30 cellular contexts compared by ENCODE assay signal in genomic region chr7:13827716-13828115, GRCh38.
"Had no signal": no experiment of that assay in that cellular context is flagged by ENCODE, and none has a peak within 500 bp of the region (broad histone marks: within the 10 kb centered on the region; RNA-seq: fewer than 3 reads in every experiment).

No MANE protein-coding gene starts in this region.

- H3K36me3 Mint-ChIP-seq: activated naive CD4-positive, alpha-beta T cell treated with anti-CD3 and anti-CD28 coated beads, Interleukin-2, amount 10 ng/mL, durations not matched to agents 7 days and 5 days; activated naive CD8-positive, alpha-beta T cell treated with anti-CD3 and anti-CD28 coated beads, Interleukin-2, amount 10 ng/mL, durations not matched to agents 7 days and 5 days; memory B cell; naive thymus-derived CD8-positive, alpha-beta T cell; stimulated activated memory B cell treated with anti-CD40 and anti-IgM and Interleukin-4, amounts not matched to agents 10 μg/mL and 1 μg/mL and 100 μg/mL, for 72 hours had no signal

- H3K9me3 Mint-ChIP-seq: endodermal cell; memory B cell; stimulated activated memory B cell treated with anti-CD40 and anti-IgM and Interleukin-4, amounts not matched to agents 10 μg/mL and 1 μg/mL and 100 μg/mL, for 72 hours had no signal

- H3K9ac ChIP-seq: parathyroid adenoma had no signal

- H3K79me2 ChIP-seq: parathyroid adenoma had no signal

- H3K36me3 ChIP-seq: esophagus muscularis mucosa, sigmoid colon, stomach, thyroid gland, upper lobe of left lung, WERI-Rb-1 had no signal

- H3K4me3 Mint-ChIP-seq: activated naive CD4-positive, alpha-beta T cell treated with anti-CD3 and anti-CD28 coated beads, Interleukin-2, amount 10 ng/mL, durations not matched to agents 7 days and 5 days; activated naive CD8-positive, alpha-beta T cell treated with anti-CD3 and anti-CD28 coated beads, Interleukin-2, amount 10 ng/mL, durations not matched to agents 7 days and 5 days; activated T-helper 1 cell treated with anti-CD3 and anti-CD28 coated beads, Interleukin-12 subunit alpha, Interleukin-12 subunit beta, Interleukin-2, Interleukin-4 antibody, amounts not matched to agents 30 ng/mL and 10 ng/mL and 1 ng/mL, durations not matched to agents 14 hours and 24 hours and 36 hours; endodermal cell; memory B cell; naive thymus-derived CD8-positive, alpha-beta T cell; neural crest cell; stimulated activated memory B cell treated with anti-CD40 and anti-IgM and Interleukin-4, amounts not matched to agents 10 μg/mL and 1 μg/mL and 100 μg/mL, for 72 hours had no signal

- H3K4me1 ChIP-seq: parathyroid adenoma, psoas muscle, sigmoid colon, stomach, thyroid gland, upper lobe of left lung had no signal

- H3K4me3 ChIP-seq: esophagus muscularis mucosa, psoas muscle, sigmoid colon, stomach, thyroid gland, upper lobe of left lung had no signal

- H2AFZ ChIP-seq: parathyroid adenoma had no signal

- H3K9me3 ChIP-seq: esophagus muscularis mucosa, psoas muscle, sigmoid colon, stomach, thyroid gland, upper lobe of left lung had no signal

- H3K27me3 ChIP-seq: esophagus muscularis mucosa, sigmoid colon, stomach, thyroid gland, upper lobe of left lung had no signal

- H3K27ac Mint-ChIP-seq: activated naive CD4-positive, alpha-beta T cell treated with anti-CD3 and anti-CD28 coated beads, Interleukin-2, amount 10 ng/mL, durations not matched to agents 7 days and 5 days; activated naive CD8-positive, alpha-beta T cell treated with anti-CD3 and anti-CD28 coated beads, Interleukin-2, amount 10 ng/mL, durations not matched to agents 7 days and 5 days; activated T-helper 1 cell treated with anti-CD3 and anti-CD28 coated beads, Interleukin-12 subunit alpha, Interleukin-12 subunit beta, Interleukin-2, Interleukin-4 antibody, amounts not matched to agents 30 ng/mL and 10 ng/mL and 1 ng/mL, durations not matched to agents 14 hours and 24 hours and 36 hours; endodermal cell; memory B cell; naive thymus-derived CD8-positive, alpha-beta T cell; stimulated activated memory B cell treated with anti-CD40 and anti-IgM and Interleukin-4, amounts not matched to agents 10 μg/mL and 1 μg/mL and 100 μg/mL, for 72 hours had no signal

- DNase-seq: activated CD4-positive, alpha-beta T cell treated with anti-CD3 and anti-CD28 coated beads for 48 hours; activated CD4-positive, alpha-beta T cell treated with anti-CD3 and anti-CD28 coated beads, Interleukin-2, amount 50 U/mL, for 48 hours; activated CD8-positive, alpha-beta memory T cell treated with anti-CD3 and anti-CD28 coated beads, Interleukin-2, amount 50 U/mL, for 4 hours; activated gamma-delta T cell; activated naive CD4-positive, alpha-beta T cell treated with anti-CD3 and anti-CD28 coated beads, Interleukin-2, amount 10 ng/mL, durations not matched to agents 7 days and 5 days; activated naive CD8-positive, alpha-beta T cell treated with anti-CD3 and anti-CD28 coated beads, Interleukin-2, amount 10 ng/mL, durations not matched to agents 7 days and 5 days; activated T-cell treated with anti-CD3 and anti-CD28 coated beads, Interleukin-2, amount 50 U/mL, for 1 hour; amniotic stem cell; caudate nucleus; endodermal cell; head of caudate nucleus; hippocampal formation; naive thymus-derived CD8-positive, alpha-beta T cell; nucleus accumbens; psoas muscle; sigmoid colon; small intestine; stimulated activated CD4-positive, alpha-beta T cell treated with anti-CD3 and anti-CD28 coated beads, Interleukin-1b, Interleukin-23, amount 100 ng/mL, for 48 hours; stimulated activated CD4-positive, alpha-beta T cell treated with anti-CD3 and anti-CD28 coated beads, Interleukin-4, amount 100 ng/mL, for 4 hours; stimulated activated CD8-positive, alpha-beta memory T cell treated with anti-CD3 and anti-CD28 coated beads, Interleukin-4, amount 100 ng/mL, for 48 hours; stomach; thyroid gland; upper lobe of left lung; WERI-Rb-1 had no signal

- H3K27ac ChIP-seq: esophagus muscularis mucosa, parathyroid adenoma, psoas muscle, sigmoid colon, stomach, thyroid gland, upper lobe of left lung, WERI-Rb-1 had no signal

- H3K27me3 Mint-ChIP-seq: activated naive CD4-positive, alpha-beta T cell treated with anti-CD3 and anti-CD28 coated beads, Interleukin-2, amount 10 ng/mL, durations not matched to agents 7 days and 5 days; activated naive CD8-positive, alpha-beta T cell treated with anti-CD3 and anti-CD28 coated beads, Interleukin-2, amount 10 ng/mL, durations not matched to agents 7 days and 5 days; memory B cell; naive thymus-derived CD8-positive, alpha-beta T cell; stimulated activated memory B cell treated with anti-CD40 and anti-IgM and Interleukin-4, amounts not matched to agents 10 μg/mL and 1 μg/mL and 100 μg/mL, for 72 hours had no signal

- H3K4me1 Mint-ChIP-seq: activated naive CD4-positive, alpha-beta T cell treated with anti-CD3 and anti-CD28 coated beads, Interleukin-2, amount 10 ng/mL, durations not matched to agents 7 days and 5 days; memory B cell; stimulated activated memory B cell treated with anti-CD40 and anti-IgM and Interleukin-4, amounts not matched to agents 10 μg/mL and 1 μg/mL and 100 μg/mL, for 72 hours had no signal
